In the genomic region with DNA sequence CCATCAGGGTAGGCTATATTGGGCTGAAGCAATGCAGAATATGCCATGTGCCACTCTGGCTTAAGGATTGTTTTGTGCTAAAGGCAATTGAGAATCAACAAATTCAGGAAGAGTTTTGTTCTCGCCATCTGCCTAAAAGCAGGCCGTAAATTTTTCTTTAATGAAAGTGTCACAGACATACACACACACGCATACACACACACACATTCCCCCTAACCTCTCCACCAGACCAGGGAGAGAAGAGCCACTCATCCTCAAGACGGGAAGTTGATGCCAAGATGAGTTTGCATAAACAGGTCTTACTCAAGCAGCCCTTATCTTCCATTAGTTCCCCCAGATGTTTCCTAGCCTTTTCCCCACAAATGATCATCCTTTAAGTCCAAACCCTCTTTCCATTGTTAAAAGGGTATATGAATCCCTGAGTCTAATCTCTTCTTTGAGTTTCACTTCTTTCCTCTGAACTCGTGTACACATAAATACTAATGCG, we compare ENCODE assay signal across 1 cellular context.
TF ChIP-seq lines count a peak whose summit lies in the region.

No MANE protein-coding gene starts in this region.

TF ChIP-seq in K562, 482 proteins besides CTCF, POLR2A, EP300 and RAD21 (continued from another document and continues in another):
- TF ChIP-seq, protein P1, sequence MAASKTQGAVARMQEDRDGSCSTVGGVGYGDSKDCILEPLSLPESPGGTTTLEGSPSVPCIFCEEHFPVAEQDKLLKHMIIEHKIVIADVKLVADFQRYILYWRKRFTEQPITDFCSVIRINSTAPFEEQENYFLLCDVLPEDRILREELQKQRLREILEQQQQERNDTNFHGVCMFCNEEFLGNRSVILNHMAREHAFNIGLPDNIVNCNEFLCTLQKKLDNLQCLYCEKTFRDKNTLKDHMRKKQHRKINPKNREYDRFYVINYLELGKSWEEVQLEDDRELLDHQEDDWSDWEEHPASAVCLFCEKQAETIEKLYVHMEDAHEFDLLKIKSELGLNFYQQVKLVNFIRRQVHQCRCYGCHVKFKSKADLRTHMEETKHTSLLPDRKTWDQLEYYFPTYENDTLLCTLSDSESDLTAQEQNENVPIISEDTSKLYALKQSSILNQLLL (CRISPR knock-in tag; IDR thresholded peaks at IDR 0.05; ENCODE audit: borderline replicate concordance): no peak
- TF ChIP-seq, protein P2, sequence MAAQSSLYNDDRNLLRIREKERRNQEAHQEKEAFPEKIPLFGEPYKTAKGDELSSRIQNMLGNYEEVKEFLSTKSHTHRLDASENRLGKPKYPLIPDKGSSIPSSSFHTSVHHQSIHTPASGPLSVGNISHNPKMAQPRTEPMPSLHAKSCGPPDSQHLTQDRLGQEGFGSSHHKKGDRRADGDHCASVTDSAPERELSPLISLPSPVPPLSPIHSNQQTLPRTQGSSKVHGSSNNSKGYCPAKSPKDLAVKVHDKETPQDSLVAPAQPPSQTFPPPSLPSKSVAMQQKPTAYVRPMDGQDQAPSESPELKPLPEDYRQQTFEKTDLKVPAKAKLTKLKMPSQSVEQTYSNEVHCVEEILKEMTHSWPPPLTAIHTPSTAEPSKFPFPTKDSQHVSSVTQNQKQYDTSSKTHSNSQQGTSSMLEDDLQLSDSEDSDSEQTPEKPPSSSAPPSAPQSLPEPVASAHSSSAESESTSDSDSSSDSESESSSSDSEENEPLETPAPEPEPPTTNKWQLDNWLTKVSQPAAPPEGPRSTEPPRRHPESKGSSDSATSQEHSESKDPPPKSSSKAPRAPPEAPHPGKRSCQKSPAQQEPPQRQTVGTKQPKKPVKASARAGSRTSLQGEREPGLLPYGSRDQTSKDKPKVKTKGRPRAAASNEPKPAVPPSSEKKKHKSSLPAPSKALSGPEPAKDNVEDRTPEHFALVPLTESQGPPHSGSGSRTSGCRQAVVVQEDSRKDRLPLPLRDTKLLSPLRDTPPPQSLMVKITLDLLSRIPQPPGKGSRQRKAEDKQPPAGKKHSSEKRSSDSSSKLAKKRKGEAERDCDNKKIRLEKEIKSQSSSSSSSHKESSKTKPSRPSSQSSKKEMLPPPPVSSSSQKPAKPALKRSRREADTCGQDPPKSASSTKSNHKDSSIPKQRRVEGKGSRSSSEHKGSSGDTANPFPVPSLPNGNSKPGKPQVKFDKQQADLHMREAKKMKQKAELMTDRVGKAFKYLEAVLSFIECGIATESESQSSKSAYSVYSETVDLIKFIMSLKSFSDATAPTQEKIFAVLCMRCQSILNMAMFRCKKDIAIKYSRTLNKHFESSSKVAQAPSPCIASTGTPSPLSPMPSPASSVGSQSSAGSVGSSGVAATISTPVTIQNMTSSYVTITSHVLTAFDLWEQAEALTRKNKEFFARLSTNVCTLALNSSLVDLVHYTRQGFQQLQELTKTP (IDR thresholded peaks at IDR 0.05; ENCODE audit: low read depth in 1 of 2, partially characterized antibody in 2 of 2): no peak
- peak; percentile 79 for TF ChIP-seq TCF3 (CRISPR knock-in tag; IDR thresholded peaks at IDR 0.05)
- peak; percentile 64; the same call in 1 of the 2 replicates for TF ChIP-seq TRIM28 (IDR thresholded peaks at IDR 0.05)
- TF ChIP-seq ZNF699 (CRISPR knock-in tag; IDR thresholded peaks at IDR 0.05; ENCODE audit: insufficient replicate concordance): no peak
- TF ChIP-seq SAP30 (IDR thresholded peaks at IDR 0.05; ENCODE audit: borderline replicate concordance, insufficient read depth, low read depth, low read length, poor library complexity, severe bottlenecking): no peak
- no peak for TF ChIP-seq ZKSCAN3 (CRISPR knock-in tag; IDR thresholded peaks at IDR 0.05)
- TF ChIP-seq CHD2 (IDR thresholded peaks at IDR 0.05; ENCODE audit: low read depth, low read length): no peak
- TF ChIP-seq CAMTA2 (CRISPR knock-in tag; conservative IDR thresholded peaks at IDR 0.05): no peak
- TF ChIP-seq PTRF (tag; IDR thresholded peaks at IDR 0.05): no peak
- no peak for TF ChIP-seq XRCC5 (IDR thresholded peaks at IDR 0.05; ENCODE audit: low read depth, low read length)
- TF ChIP-seq FOXA3 (CRISPR knock-in tag; conservative IDR thresholded peaks at IDR 0.05 in 1 of 2, IDR thresholded peaks at IDR 0.05 in 1 of 2): no peak
- TF ChIP-seq HSF4 (CRISPR knock-in tag; IDR thresholded peaks at IDR 0.05; ENCODE audit: borderline replicate concordance): no peak
- no peak for TF ChIP-seq ZNF282 (CRISPR knock-in tag; IDR thresholded peaks at IDR 0.05)
- 0 out of 2 replicates have a peak, but pooled peaks have one; percentile 43 for TF ChIP-seq OTX1 (CRISPR knock-in tag; IDR thresholded peaks at IDR 0.05)
- TF ChIP-seq, protein P3, sequence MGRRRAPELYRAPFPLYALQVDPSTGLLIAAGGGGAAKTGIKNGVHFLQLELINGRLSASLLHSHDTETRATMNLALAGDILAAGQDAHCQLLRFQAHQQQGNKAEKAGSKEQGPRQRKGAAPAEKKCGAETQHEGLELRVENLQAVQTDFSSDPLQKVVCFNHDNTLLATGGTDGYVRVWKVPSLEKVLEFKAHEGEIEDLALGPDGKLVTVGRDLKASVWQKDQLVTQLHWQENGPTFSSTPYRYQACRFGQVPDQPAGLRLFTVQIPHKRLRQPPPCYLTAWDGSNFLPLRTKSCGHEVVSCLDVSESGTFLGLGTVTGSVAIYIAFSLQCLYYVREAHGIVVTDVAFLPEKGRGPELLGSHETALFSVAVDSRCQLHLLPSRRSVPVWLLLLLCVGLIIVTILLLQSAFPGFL (CRISPR knock-in tag; IDR thresholded peaks at IDR 0.05): no peak
- peak; percentile 49; the same call in 1 of the 2 replicates for TF ChIP-seq ZNF589 (CRISPR knock-in tag; IDR thresholded peaks at IDR 0.05; ENCODE audit: low read depth)
- TF ChIP-seq ZFP36 (IDR thresholded peaks at IDR 0.05; ENCODE audit: low read depth, low read length, partially characterized antibody): no peak
- TF ChIP-seq ZC3H4 (CRISPR knock-in tag; IDR thresholded peaks at IDR 0.05; ENCODE audit: borderline replicate concordance): no peak
- no peak for TF ChIP-seq POU5F1 (IDR thresholded peaks at IDR 0.05; ENCODE audit: borderline replicate concordance, low read depth, low read length, partially characterized antibody)
- no peak for TF ChIP-seq E2F3 (CRISPR knock-in tag; IDR thresholded peaks at IDR 0.05)
- TF ChIP-seq ZSCAN29 (IDR thresholded peaks at IDR 0.05): no peak
- TF ChIP-seq RBM25 (IDR thresholded peaks at IDR 0.05; ENCODE audit: low read depth, low read length, severe bottlenecking): no peak
- no peak for TF ChIP-seq U2AF1 (optimal IDR thresholded peaks at IDR 0.05; ENCODE audit: low read depth, low read length)
- no peak for TF ChIP-seq NR2C1 (IDR thresholded peaks at IDR 0.05)
- peak; percentile 31; the same call in 1 of the 2 replicates for TF ChIP-seq NR2C1 (tag; IDR thresholded peaks at IDR 0.05)
- TF ChIP-seq ARID1B (IDR thresholded peaks at IDR 0.05): peak; percentile 91
- TF ChIP-seq SIRT6 (IDR thresholded peaks at IDR 0.05; ENCODE audit: low read depth, low read length): no peak
- TF ChIP-seq ZSCAN32 (CRISPR knock-in tag; IDR thresholded peaks at IDR 0.05): no peak
- TF ChIP-seq ZBTB17 (CRISPR knock-in tag; IDR thresholded peaks at IDR 0.05): no peak
- no peak for TF ChIP-seq MEF2A (IDR thresholded peaks at IDR 0.05; ENCODE audit: control insufficient read depth, low read depth, low read length)
- no peak for TF ChIP-seq NR3C1 (CRISPR knock-in tag; IDR thresholded peaks at IDR 0.05)
- TF ChIP-seq, protein P4, sequence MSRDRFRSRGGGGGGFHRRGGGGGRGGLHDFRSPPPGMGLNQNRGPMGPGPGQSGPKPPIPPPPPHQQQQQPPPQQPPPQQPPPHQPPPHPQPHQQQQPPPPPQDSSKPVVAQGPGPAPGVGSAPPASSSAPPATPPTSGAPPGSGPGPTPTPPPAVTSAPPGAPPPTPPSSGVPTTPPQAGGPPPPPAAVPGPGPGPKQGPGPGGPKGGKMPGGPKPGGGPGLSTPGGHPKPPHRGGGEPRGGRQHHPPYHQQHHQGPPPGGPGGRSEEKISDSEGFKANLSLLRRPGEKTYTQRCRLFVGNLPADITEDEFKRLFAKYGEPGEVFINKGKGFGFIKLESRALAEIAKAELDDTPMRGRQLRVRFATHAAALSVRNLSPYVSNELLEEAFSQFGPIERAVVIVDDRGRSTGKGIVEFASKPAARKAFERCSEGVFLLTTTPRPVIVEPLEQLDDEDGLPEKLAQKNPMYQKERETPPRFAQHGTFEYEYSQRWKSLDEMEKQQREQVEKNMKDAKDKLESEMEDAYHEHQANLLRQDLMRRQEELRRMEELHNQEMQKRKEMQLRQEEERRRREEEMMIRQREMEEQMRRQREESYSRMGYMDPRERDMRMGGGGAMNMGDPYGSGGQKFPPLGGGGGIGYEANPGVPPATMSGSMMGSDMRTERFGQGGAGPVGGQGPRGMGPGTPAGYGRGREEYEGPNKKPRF (IDR thresholded peaks at IDR 0.05; ENCODE audit: low read depth, low read length): no peak
- TF ChIP-seq JUNB (CRISPR knock-in tag; conservative IDR thresholded peaks at IDR 0.05): no peak
- no peak for TF ChIP-seq ZNF140 (CRISPR knock-in tag; IDR thresholded peaks at IDR 0.05)
- TF ChIP-seq, protein P5, sequence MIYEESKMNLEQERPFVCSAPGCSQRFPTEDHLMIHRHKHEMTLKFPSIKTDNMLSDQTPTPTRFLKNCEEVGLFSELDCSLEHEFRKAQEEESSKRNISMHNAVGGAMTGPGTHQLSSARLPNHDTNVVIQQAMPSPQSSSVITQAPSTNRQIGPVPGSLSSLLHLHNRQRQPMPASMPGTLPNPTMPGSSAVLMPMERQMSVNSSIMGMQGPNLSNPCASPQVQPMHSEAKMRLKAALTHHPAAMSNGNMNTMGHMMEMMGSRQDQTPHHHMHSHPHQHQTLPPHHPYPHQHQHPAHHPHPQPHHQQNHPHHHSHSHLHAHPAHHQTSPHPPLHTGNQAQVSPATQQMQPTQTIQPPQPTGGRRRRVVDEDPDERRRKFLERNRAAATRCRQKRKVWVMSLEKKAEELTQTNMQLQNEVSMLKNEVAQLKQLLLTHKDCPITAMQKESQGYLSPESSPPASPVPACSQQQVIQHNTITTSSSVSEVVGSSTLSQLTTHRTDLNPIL (CRISPR knock-in tag; IDR thresholded peaks at IDR 0.05): no peak
- peak; percentile 83 for TF ChIP-seq HDAC2 (IDR thresholded peaks at IDR 0.05)
- TF ChIP-seq, protein P6, sequence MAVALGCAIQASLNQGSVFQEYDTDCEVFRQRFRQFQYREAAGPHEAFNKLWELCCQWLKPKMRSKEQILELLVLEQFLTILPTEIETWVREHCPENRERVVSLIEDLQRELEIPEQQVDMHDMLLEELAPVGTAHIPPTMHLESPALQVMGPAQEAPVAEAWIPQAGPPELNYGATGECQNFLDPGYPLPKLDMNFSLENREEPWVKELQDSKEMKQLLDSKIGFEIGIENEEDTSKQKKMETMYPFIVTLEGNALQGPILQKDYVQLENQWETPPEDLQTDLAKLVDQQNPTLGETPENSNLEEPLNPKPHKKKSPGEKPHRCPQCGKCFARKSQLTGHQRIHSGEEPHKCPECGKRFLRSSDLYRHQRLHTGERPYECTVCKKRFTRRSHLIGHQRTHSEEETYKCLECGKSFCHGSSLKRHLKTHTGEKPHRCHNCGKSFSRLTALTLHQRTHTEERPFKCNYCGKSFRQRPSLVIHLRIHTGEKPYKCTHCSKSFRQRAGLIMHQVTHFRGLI (CRISPR knock-in tag; IDR thresholded peaks at IDR 0.05): no peak
- TF ChIP-seq, protein P7, sequence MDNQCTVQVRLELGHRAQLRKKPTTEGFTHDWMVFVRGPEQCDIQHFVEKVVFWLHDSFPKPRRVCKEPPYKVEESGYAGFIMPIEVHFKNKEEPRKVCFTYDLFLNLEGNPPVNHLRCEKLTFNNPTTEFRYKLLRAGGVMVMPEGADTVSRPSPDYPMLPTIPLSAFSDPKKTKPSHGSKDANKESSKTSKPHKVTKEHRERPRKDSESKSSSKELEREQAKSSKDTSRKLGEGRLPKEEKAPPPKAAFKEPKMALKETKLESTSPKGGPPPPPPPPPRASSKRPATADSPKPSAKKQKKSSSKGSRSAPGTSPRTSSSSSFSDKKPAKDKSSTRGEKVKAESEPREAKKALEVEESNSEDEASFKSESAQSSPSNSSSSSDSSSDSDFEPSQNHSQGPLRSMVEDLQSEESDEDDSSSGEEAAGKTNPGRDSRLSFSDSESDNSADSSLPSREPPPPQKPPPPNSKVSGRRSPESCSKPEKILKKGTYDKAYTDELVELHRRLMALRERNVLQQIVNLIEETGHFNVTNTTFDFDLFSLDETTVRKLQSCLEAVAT (IDR thresholded peaks at IDR 0.05): peak; percentile 45 to 77; a peak in 2 of 4 replicates
- no peak for TF ChIP-seq ZNF57 (CRISPR knock-in tag; IDR thresholded peaks at IDR 0.05)
- TF ChIP-seq ZBTB1 (CRISPR knock-in tag; IDR thresholded peaks at IDR 0.05; ENCODE audit: borderline replicate concordance, low read depth): no peak
- no peak for TF ChIP-seq CHCHD3 (CRISPR knock-in tag; IDR thresholded peaks at IDR 0.05)
- TF ChIP-seq PURB (CRISPR knock-in tag; IDR thresholded peaks at IDR 0.05; ENCODE audit: low read depth): no peak
- TF ChIP-seq ZNF232 (CRISPR knock-in tag; IDR thresholded peaks at IDR 0.05): no peak
- TF ChIP-seq ILK (tag; IDR thresholded peaks at IDR 0.05; ENCODE audit: borderline replicate concordance, low read depth): no peak
- TF ChIP-seq MYC (IDR thresholded peaks at IDR 0.05; ENCODE audit: low read depth, low read length): 0 out of 2 replicates have a peak, but pooled peaks have one; percentile 9
- no peak for TF ChIP-seq MYC (CRISPR knock-in tag; IDR thresholded peaks at IDR 0.05; ENCODE audit: borderline replicate concordance, low read depth)
- TF ChIP-seq, protein P8, sequence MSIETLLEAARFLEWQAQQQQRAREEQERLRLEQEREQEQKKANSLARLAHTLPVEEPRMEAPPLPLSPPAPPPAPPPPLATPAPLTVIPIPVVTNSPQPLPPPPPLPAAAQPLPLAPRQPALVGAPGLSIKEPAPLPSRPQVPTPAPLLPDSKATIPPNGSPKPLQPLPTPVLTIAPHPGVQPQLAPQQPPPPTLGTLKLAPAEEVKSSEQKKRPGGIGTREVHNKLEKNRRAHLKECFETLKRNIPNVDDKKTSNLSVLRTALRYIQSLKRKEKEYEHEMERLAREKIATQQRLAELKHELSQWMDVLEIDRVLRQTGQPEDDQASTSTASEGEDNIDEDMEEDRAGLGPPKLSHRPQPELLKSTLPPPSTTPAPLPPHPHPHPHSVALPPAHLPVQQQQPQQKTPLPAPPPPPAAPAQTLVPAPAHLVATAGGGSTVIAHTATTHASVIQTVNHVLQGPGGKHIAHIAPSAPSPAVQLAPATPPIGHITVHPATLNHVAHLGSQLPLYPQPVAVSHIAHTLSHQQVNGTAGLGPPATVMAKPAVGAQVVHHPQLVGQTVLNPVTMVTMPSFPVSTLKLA (conservative IDR thresholded peaks at IDR 0.05): peak in 1 of 2 experiments; percentile 31; a peak in 2 of 4 replicates
- no peak for TF ChIP-seq CCAR2 (IDR thresholded peaks at IDR 0.05; ENCODE audit: low read depth, low read length)
- TF ChIP-seq GATAD2A (IDR thresholded peaks at IDR 0.05): peak; percentile 91; the same call in 1 of the 2 replicates
- no peak for TF ChIP-seq HMG20A (CRISPR knock-in tag; conservative IDR thresholded peaks at IDR 0.05)
- no peak for TF ChIP-seq GTF2E2 (tag; IDR thresholded peaks at IDR 0.05)
- peak; percentile 74; the same call in 1 of the 2 replicates for TF ChIP-seq ZNF445 (CRISPR knock-in tag; IDR thresholded peaks at IDR 0.05; ENCODE audit: low read depth)
- no peak for TF ChIP-seq PHF21A (IDR thresholded peaks at IDR 0.05; ENCODE audit: borderline replicate concordance, low read depth)
